In the genomic region with DNA sequence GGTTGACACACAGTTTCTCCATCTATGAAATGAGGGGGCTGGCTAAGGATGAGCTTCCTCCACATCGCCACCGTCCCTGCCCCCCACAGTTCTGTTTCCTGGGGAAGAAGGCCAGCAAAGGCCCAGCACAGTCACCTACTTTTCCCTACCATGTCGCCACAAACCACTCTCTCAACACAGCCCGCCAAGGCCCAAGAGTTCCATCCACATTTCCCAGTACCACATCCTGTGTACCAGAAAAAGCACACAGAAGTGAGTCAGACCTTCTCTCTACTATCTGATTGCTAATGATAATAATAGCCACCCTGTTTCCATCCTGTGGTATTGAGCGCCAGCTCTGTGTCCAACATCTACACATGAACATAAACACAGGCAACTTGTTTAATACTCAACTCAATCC, we compare ENCODE assay signal across 1 cellular context.
A peak's percentile ranks its signal among the peaks of the same experiment; 100 is the strongest.
TF ChIP-seq lines count a peak whose summit lies in the region.

No MANE protein-coding gene starts in this region.

TF ChIP-seq in GM12878, 131 proteins besides CTCF, POLR2A, EP300 and RAD21 (continued from another document):
- TF ChIP-seq, protein P1, sequence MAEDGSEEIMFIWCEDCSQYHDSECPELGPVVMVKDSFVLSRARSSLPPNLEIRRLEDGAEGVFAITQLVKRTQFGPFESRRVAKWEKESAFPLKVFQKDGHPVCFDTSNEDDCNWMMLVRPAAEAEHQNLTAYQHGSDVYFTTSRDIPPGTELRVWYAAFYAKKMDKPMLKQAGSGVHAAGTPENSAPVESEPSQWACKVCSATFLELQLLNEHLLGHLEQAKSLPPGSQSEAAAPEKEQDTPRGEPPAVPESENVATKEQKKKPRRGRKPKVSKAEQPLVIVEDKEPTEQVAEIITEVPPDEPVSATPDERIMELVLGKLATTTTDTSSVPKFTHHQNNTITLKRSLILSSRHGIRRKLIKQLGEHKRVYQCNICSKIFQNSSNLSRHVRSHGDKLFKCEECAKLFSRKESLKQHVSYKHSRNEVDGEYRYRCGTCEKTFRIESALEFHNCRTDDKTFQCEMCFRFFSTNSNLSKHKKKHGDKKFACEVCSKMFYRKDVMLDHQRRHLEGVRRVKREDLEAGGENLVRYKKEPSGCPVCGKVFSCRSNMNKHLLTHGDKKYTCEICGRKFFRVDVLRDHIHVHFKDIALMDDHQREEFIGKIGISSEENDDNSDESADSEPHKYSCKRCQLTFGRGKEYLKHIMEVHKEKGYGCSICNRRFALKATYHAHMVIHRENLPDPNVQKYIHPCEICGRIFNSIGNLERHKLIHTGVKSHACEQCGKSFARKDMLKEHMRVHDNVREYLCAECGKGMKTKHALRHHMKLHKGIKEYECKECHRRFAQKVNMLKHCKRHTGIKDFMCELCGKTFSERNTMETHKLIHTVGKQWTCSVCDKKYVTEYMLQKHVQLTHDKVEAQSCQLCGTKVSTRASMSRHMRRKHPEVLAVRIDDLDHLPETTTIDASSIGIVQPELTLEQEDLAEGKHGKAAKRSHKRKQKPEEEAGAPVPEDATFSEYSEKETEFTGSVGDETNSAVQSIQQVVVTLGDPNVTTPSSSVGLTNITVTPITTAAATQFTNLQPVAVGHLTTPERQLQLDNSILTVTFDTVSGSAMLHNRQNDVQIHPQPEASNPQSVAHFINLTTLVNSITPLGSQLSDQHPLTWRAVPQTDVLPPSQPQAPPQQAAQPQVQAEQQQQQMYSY (CRISPR knock-in tag; IDR thresholded peaks at IDR 0.05) = no peak
- TF ChIP-seq GABPA (IDR thresholded peaks at IDR 0.05; ENCODE audit: low read depth) = no peak
- TF ChIP-seq SREBF1 (IDR thresholded peaks at IDR 0.05; ENCODE audit: low read length) = no peak
- TF ChIP-seq YY1 (IDR thresholded peaks at IDR 0.05; ENCODE audit: low read depth, low read length) = no peak
- peak; percentile 16; the same call in 1 of the 2 replicates for TF ChIP-seq EED (IDR thresholded peaks at IDR 0.05; ENCODE audit: low read depth)
- TF ChIP-seq, protein P2, sequence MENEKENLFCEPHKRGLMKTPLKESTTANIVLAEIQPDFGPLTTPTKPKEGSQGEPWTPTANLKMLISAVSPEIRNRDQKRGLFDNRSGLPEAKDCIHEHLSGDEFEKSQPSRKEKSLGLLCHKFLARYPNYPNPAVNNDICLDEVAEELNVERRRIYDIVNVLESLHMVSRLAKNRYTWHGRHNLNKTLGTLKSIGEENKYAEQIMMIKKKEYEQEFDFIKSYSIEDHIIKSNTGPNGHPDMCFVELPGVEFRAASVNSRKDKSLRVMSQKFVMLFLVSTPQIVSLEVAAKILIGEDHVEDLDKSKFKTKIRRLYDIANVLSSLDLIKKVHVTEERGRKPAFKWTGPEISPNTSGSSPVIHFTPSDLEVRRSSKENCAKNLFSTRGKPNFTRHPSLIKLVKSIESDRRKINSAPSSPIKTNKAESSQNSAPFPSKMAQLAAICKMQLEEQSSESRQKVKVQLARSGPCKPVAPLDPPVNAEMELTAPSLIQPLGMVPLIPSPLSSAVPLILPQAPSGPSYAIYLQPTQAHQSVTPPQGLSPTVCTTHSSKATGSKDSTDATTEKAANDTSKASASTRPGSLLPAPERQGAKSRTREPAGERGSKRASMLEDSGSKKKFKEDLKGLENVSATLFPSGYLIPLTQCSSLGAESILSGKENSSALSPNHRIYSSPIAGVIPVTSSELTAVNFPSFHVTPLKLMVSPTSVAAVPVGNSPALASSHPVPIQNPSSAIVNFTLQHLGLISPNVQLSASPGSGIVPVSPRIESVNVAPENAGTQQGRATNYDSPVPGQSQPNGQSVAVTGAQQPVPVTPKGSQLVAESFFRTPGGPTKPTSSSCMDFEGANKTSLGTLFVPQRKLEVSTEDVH (IDR thresholded peaks at IDR 0.05; ENCODE audit: low read depth, partially characterized antibody) = no peak
- no peak for TF ChIP-seq STAT3 (IDR thresholded peaks at IDR 0.05; ENCODE audit: low read depth, low read length)
- 0 out of 2 replicates have a peak, but pooled peaks have one; percentile 23 for TF ChIP-seq CREB1 (IDR thresholded peaks at IDR 0.05; ENCODE audit: low read depth)
- no peak for TF ChIP-seq NR2C1 (IDR thresholded peaks at IDR 0.05)
- TF ChIP-seq, protein P3, sequence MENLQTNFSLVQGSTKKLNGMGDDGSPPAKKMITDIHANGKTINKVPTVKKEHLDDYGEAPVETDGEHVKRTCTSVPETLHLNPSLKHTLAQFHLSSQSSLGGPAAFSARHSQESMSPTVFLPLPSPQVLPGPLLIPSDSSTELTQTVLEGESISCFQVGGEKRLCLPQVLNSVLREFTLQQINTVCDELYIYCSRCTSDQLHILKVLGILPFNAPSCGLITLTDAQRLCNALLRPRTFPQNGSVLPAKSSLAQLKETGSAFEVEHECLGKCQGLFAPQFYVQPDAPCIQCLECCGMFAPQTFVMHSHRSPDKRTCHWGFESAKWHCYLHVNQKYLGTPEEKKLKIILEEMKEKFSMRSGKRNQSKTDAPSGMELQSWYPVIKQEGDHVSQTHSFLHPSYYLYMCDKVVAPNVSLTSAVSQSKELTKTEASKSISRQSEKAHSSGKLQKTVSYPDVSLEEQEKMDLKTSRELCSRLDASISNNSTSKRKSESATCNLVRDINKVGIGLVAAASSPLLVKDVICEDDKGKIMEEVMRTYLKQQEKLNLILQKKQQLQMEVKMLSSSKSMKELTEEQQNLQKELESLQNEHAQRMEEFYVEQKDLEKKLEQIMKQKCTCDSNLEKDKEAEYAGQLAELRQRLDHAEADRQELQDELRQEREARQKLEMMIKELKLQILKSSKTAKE (IDR thresholded peaks at IDR 0.05; ENCODE audit: low read depth, poor library complexity, severe bottlenecking) = no peak
- TF ChIP-seq MYC (IDR thresholded peaks at IDR 0.05; ENCODE audit: insufficient read depth, insufficient read length, insufficient replicate concordance, low read length, severe bottlenecking) = no peak
- TF ChIP-seq, protein P4, sequence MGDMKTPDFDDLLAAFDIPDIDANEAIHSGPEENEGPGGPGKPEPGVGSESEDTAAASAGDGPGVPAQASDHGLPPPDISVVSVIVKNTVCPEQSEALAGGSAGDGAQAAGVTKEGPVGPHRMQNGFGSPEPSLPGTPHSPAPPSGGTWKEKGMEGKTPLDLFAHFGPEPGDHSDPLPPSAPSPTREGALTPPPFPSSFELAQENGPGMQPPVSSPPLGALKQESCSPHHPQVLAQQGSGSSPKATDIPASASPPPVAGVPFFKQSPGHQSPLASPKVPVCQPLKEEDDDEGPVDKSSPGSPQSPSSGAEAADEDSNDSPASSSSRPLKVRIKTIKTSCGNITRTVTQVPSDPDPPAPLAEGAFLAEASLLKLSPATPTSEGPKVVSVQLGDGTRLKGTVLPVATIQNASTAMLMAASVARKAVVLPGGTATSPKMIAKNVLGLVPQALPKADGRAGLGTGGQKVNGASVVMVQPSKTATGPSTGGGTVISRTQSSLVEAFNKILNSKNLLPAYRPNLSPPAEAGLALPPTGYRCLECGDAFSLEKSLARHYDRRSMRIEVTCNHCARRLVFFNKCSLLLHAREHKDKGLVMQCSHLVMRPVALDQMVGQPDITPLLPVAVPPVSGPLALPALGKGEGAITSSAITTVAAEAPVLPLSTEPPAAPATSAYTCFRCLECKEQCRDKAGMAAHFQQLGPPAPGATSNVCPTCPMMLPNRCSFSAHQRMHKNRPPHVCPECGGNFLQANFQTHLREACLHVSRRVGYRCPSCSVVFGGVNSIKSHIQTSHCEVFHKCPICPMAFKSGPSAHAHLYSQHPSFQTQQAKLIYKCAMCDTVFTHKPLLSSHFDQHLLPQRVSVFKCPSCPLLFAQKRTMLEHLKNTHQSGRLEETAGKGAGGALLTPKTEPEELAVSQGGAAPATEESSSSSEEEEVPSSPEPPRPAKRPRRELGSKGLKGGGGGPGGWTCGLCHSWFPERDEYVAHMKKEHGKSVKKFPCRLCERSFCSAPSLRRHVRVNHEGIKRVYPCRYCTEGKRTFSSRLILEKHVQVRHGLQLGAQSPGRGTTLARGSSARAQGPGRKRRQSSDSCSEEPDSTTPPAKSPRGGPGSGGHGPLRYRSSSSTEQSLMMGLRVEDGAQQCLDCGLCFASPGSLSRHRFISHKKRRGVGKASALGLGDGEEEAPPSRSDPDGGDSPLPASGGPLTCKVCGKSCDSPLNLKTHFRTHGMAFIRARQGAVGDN (IDR thresholded peaks at IDR 0.05) = no peak
- TF ChIP-seq, protein P5, sequence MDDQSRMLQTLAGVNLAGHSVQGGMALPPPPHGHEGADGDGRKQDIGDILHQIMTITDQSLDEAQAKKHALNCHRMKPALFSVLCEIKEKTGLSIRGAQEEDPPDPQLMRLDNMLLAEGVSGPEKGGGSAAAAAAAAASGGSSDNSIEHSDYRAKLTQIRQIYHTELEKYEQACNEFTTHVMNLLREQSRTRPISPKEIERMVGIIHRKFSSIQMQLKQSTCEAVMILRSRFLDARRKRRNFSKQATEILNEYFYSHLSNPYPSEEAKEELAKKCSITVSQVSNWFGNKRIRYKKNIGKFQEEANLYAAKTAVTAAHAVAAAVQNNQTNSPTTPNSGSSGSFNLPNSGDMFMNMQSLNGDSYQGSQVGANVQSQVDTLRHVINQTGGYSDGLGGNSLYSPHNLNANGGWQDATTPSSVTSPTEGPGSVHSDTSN (IDR thresholded peaks at IDR 0.05; ENCODE audit: insufficient replicate concordance, low read depth, low read length) = no peak
- peak; percentile 83 for TF ChIP-seq RUNX3 (IDR thresholded peaks at IDR 0.05; ENCODE audit: low read length)
- no peak for TF ChIP-seq ETV6 (conservative IDR thresholded peaks at IDR 0.05 in 1 of 2, IDR thresholded peaks at IDR 0.05 in 1 of 2; ENCODE audit: borderline replicate concordance in 1 of 2, low read depth in 1 of 2)
- TF ChIP-seq ZSCAN29 (IDR thresholded peaks at IDR 0.05) = no peak
- 0 out of 2 replicates have a peak, but pooled peaks have one; percentile 48 for TF ChIP-seq MEF2A (IDR thresholded peaks at IDR 0.05; ENCODE audit: insufficient read depth, low read depth, low read length)
- no peak for TF ChIP-seq HCFC1 (IDR thresholded peaks at IDR 0.05; ENCODE audit: low read length)
- TF ChIP-seq, protein P6, sequence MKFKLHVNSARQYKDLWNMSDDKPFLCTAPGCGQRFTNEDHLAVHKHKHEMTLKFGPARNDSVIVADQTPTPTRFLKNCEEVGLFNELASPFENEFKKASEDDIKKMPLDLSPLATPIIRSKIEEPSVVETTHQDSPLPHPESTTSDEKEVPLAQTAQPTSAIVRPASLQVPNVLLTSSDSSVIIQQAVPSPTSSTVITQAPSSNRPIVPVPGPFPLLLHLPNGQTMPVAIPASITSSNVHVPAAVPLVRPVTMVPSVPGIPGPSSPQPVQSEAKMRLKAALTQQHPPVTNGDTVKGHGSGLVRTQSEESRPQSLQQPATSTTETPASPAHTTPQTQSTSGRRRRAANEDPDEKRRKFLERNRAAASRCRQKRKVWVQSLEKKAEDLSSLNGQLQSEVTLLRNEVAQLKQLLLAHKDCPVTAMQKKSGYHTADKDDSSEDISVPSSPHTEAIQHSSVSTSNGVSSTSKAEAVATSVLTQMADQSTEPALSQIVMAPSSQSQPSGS (IDR thresholded peaks at IDR 0.05; ENCODE audit: low read length) = peak; percentile 27; the same call in 1 of the 2 replicates
- no peak for TF ChIP-seq NR2C2 (IDR thresholded peaks at IDR 0.05; ENCODE audit: borderline replicate concordance, control insufficient read depth, insufficient read length, low read depth)
- peak; percentile 70 for TF ChIP-seq NFIC (IDR thresholded peaks at IDR 0.05; ENCODE audit: low read depth, low read length)
- TF ChIP-seq HDAC6 (IDR thresholded peaks at IDR 0.05; ENCODE audit: unreplicated experiment) = no peak
- no peak for TF ChIP-seq SUZ12 (IDR thresholded peaks at IDR 0.05; ENCODE audit: unreplicated experiment)
- no peak for TF ChIP-seq SMARCA5 (IDR thresholded peaks at IDR 0.05)
